In genomic region chr11:65743928-65744698, GRCh38 we compare ENCODE assay signal across 9 cellular contexts. TPM values are rescaled to one million over a fixed set of nuclear protein-coding genes. Genes with fewer than 3 reads are reported as not detected.
DNase-seq lines count a peak whose midpoint lies in the region; ATAC-seq, FAIRE-seq and TF ChIP-seq lines count a peak whose summit lies in the region.
"Had no signal": no experiment of that assay in that cellular context is flagged by ENCODE, and none has a peak within 500 bp of the region (broad histone marks: within the 10 kb centered on the region; RNA-seq: fewer than 3 reads in every experiment).

No MANE protein-coding gene starts in this region.

- no peak for FAIRE-seq in small intestine (lab: Jason Lieb, UNC)

- H3K4me1 ChIP-seq in small intestine (ENCODE audit: control insufficient read depth in 2 of 2, insufficient read depth in 1 of 2, low read depth in 1 of 2, low read length in 1 of 2) = no peaks in the 10 kb centered on the region

- H3K27ac ChIP-seq in small intestine (ENCODE audit: low read depth in 1 of 2, low read length in 1 of 2) = no peak overlapping the region

- no peaks in the 10 kb centered on the region for H3K36me3 ChIP-seq in small intestine (ENCODE audit: control insufficient read depth in 2 of 2, insufficient read depth in 2 of 2, low read length in 2 of 2)

- no peak for ATAC-seq in GM19035 (IDR thresholded peaks at IDR 0.05; ENCODE audit: unreplicated experiment)
- ATAC-seq in GM21529 (IDR thresholded peaks at IDR 0.05; ENCODE audit: unreplicated experiment) = no peak

- peak; percentile 37 for TF ChIP-seq CTCF in epithelial cell of esophagus (IDR thresholded peaks at IDR 0.05; ENCODE audit: insufficient read depth, low read depth, low read length, missing control alignments)

- WGBS in small intestine, 3 donors = 50 to 78% (median 54%) methylated on average over 20 to 21 of the region's 21 CpGs

- peaks cover 0 to under 1% of the 10 kb centered on the region in 2 donors for H3K27me3 ChIP-seq in small intestine (ENCODE audit: control insufficient read depth in 2 of 2, insufficient read depth in 2 of 2, low read length in 2 of 2)

- DNase-seq in activated T-cell treated with anti-CD3 and anti-CD28 coated beads for 48 hours (ENCODE audit: low read depth) (peak; percentile 11), activated T-cell treated with anti-CD3 and anti-CD28 coated beads for 4 hours (no peak), NCI-H774 (lab: John Stamatoyannopoulos, UW) (peak; percentile 56), epithelial cell of esophagus (ENCODE audit: low read depth) (peak; percentile 39), small intestine (peak; percentile 63), GM19240 (ENCODE audit: insufficient read length, low spot score) (no peak)
- DNase-seq: activated T-cell treated with anti-CD3 and anti-CD28 coated beads, Interleukin-2, amount 50 U/mL, for 4 hours had no signal

- H3K9me3 ChIP-seq in small intestine (ENCODE audit: control insufficient read depth, low read depth) = no peaks in the 10 kb centered on the region

- H3K4me3 ChIP-seq in epithelial cell of esophagus (ENCODE audit: low read length) = no peak overlapping the region
- H3K4me3 ChIP-seq in small intestine (ENCODE audit: low read depth in 1 of 2, low read length in 2 of 2) = no peak overlapping the region

RNA-seq across cellular contexts. Expression of gene RNASEH2C, which starts 23.5 kb away (rescaled TPM):
- 10 to 100 TPM; 50.1 to 65.1 (median 50.3) TPM for polyA plus RNA-seq in small intestine

RNA-seq across cellular contexts. Expression of gene KAT5, which starts 32.1 kb away (rescaled TPM):
- 10 to 100 TPM; 68.2 to 76.7 (median 73.9) TPM for polyA plus RNA-seq in small intestine

RNA-seq across cellular contexts. Expression of gene AP5B1, which starts 36.7 kb away (rescaled TPM):
- polyA plus RNA-seq in small intestine = 1 to 10 TPM; 6.9 to 9.5 (median 8.6) TPM

RNA-seq across cellular contexts. Expression of gene OVOL1, which starts 42.8 kb away (rescaled TPM):
- 10 to 100 TPM; 11.9 to 23.9 (median 16.2) TPM for polyA plus RNA-seq in small intestine

Comparison
In these comparisons a context has a peak if more than half of its experiments do, and no peak if none do; other contexts are left out.
1. DNase-seq: peak in activated T-cell treated with anti-CD3 and anti-CD28 coated beads for 48 hours (single experiment), NCI-H774 (single experiment), epithelial cell of esophagus (single experiment) and small intestine (single experiment); none in activated T-cell treated with anti-CD3 and anti-CD28 coated beads for 4 hours (single experiment) and GM19240 (single experiment).